ENCODE assay signal across 1 cellular context in genomic region chr1:206612129-206612876, GRCh38.
A peak's percentile ranks its signal among the peaks of the same experiment; 100 is the strongest.
TF ChIP-seq lines count a peak whose summit lies in the region.

A gene with protein sequence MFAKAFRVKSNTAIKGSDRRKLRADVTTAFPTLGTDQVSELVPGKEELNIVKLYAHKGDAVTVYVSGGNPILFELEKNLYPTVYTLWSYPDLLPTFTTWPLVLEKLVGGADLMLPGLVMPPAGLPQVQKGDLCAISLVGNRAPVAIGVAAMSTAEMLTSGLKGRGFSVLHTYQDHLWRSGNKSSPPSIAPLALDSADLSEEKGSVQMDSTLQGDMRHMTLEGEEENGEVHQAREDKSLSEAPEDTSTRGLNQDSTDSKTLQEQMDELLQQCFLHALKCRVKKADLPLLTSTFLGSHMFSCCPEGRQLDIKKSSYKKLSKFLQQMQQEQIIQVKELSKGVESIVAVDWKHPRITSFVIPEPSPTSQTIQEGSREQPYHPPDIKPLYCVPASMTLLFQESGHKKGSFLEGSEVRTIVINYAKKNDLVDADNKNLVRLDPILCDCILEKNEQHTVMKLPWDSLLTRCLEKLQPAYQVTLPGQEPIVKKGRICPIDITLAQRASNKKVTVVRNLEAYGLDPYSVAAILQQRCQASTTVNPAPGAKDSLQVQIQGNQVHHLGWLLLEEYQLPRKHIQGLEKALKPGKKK (minus strand): TSS chr1:206612465. CDS start chr1:206612342, 123 bp downstream.

TF ChIP-seq in H1, 55 proteins besides CTCF, POLR2A, EP300 and RAD21:
- TF ChIP-seq SIN3A (conservative IDR thresholded peaks at IDR 0.05 in 1 of 2, IDR thresholded peaks at IDR 0.05 in 1 of 2; ENCODE audit: low read depth in 1 of 2, low read length in 2 of 2) = peak; percentile 77 to 93; a peak in 3 of 4 replicates
- peak; percentile 80 for TF ChIP-seq SP1 (IDR thresholded peaks at IDR 0.05; ENCODE audit: low read depth, low read length)
- no peak for TF ChIP-seq KDM4A (IDR thresholded peaks at IDR 0.05; ENCODE audit: low read depth, low read length, severe bottlenecking)
- TF ChIP-seq CBX8 (IDR thresholded peaks at IDR 0.05; ENCODE audit: borderline replicate concordance, low read depth, low read length) = no peak
- peak; percentile 20; the same call in 1 of the 2 replicates for TF ChIP-seq CEBPB (IDR thresholded peaks at IDR 0.05; ENCODE audit: low read depth, low read length)
- no peak; the same call in 1 of the 2 replicates for TF ChIP-seq JUN (IDR thresholded peaks at IDR 0.05; ENCODE audit: low read depth, low read length)
- no peak for TF ChIP-seq POU5F1 (IDR thresholded peaks at IDR 0.05; ENCODE audit: low read depth, low read length)
- TF ChIP-seq KDM1A (IDR thresholded peaks at IDR 0.05; ENCODE audit: borderline replicate concordance, low read length) = peak; percentile 38; the same call in 1 of the 2 replicates
- no peak for TF ChIP-seq HDAC6 (IDR thresholded peaks at IDR 0.05; ENCODE audit: low read depth, low read length)
- peak; percentile 99 for TF ChIP-seq PHF8 (conservative IDR thresholded peaks at IDR 0.05; ENCODE audit: low read depth, low read length)
- TF ChIP-seq BACH1 (IDR thresholded peaks at IDR 0.05; ENCODE audit: low read length) = peak; percentile 48; the same call in 1 of the 2 replicates
- peak; percentile 31 to 93; a peak in 2 of 4 replicates for TF ChIP-seq HDAC2 (IDR thresholded peaks at IDR 0.05; ENCODE audit: borderline replicate concordance in 1 of 2, low read depth in 2 of 2, low read length in 2 of 2)
- peak; percentile 51; the same call in 1 of the 2 replicates for TF ChIP-seq SRF (IDR thresholded peaks at IDR 0.05; ENCODE audit: low read depth, low read length)
- TF ChIP-seq CBX5 (IDR thresholded peaks at IDR 0.05; ENCODE audit: low read depth, low read length) = no peak
- TF ChIP-seq, protein P1, sequence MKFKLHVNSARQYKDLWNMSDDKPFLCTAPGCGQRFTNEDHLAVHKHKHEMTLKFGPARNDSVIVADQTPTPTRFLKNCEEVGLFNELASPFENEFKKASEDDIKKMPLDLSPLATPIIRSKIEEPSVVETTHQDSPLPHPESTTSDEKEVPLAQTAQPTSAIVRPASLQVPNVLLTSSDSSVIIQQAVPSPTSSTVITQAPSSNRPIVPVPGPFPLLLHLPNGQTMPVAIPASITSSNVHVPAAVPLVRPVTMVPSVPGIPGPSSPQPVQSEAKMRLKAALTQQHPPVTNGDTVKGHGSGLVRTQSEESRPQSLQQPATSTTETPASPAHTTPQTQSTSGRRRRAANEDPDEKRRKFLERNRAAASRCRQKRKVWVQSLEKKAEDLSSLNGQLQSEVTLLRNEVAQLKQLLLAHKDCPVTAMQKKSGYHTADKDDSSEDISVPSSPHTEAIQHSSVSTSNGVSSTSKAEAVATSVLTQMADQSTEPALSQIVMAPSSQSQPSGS (IDR thresholded peaks at IDR 0.05; ENCODE audit: low read length) = peak; percentile 74; the same call in 1 of the 2 replicates
- TF ChIP-seq, protein P2, sequence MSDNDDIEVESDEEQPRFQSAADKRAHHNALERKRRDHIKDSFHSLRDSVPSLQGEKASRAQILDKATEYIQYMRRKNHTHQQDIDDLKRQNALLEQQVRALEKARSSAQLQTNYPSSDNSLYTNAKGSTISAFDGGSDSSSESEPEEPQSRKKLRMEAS (IDR thresholded peaks at IDR 0.05) = peak; percentile 87
- peak; percentile 29; the same call in 1 of the 2 replicates for TF ChIP-seq SIX5 (IDR thresholded peaks at IDR 0.05; ENCODE audit: low read depth, low read length)
- TF ChIP-seq EZH2 (IDR thresholded peaks at IDR 0.05; ENCODE audit: low read depth, low read length, severe bottlenecking) = no peak
- no peak for TF ChIP-seq CTBP2 (IDR thresholded peaks at IDR 0.05; ENCODE audit: borderline replicate concordance, insufficient read depth, insufficient read length, low read length)
- TF ChIP-seq CHD7 (IDR thresholded peaks at IDR 0.05; ENCODE audit: insufficient replicate concordance, low read length) = no peak
- TF ChIP-seq CREB1 (IDR thresholded peaks at IDR 0.05) = peak; percentile 29; the same call in 1 of the 2 replicates
- peak; percentile 87 for TF ChIP-seq ASH2L (IDR thresholded peaks at IDR 0.05; ENCODE audit: low read length)
- TF ChIP-seq TCF12 (IDR thresholded peaks at IDR 0.05; ENCODE audit: low read depth, low read length) = 0 out of 2 replicates have a peak, but pooled peaks have one; percentile 54
- TF ChIP-seq POLR2AphosphoS5 (IDR thresholded peaks at IDR 0.05; ENCODE audit: low read depth, low read length) = peak; percentile 94
- peak; percentile 51; the same call in 1 of the 2 replicates for TF ChIP-seq RBBP5 (IDR thresholded peaks at IDR 0.05; ENCODE audit: borderline replicate concordance, low read depth, low read length)
- TF ChIP-seq, protein P3, sequence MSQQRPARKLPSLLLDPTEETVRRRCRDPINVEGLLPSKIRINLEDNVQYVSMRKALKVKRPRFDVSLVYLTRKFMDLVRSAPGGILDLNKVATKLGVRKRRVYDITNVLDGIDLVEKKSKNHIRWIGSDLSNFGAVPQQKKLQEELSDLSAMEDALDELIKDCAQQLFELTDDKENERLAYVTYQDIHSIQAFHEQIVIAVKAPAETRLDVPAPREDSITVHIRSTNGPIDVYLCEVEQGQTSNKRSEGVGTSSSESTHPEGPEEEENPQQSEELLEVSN (IDR thresholded peaks at IDR 0.05) = peak; percentile 48; the same call in 1 of the 2 replicates
- TF ChIP-seq, protein P4, sequence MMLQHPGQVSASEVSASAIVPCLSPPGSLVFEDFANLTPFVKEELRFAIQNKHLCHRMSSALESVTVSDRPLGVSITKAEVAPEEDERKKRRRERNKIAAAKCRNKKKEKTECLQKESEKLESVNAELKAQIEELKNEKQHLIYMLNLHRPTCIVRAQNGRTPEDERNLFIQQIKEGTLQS (IDR thresholded peaks at IDR 0.05; ENCODE audit: insufficient read depth, low read depth, low read length) = no peak
- peak; percentile 99 for TF ChIP-seq YY1 (IDR thresholded peaks at IDR 0.05; ENCODE audit: low read depth, low read length)
- peak; percentile 95 for TF ChIP-seq SP4 (IDR thresholded peaks at IDR 0.05; ENCODE audit: low read length)
- TF ChIP-seq SAP30 (IDR thresholded peaks at IDR 0.05; ENCODE audit: insufficient read depth, insufficient replicate concordance, low read length) = no peak
- TF ChIP-seq RXRA (IDR thresholded peaks at IDR 0.05; ENCODE audit: insufficient read depth, low read depth, low read length) = 0 out of 2 replicates have a peak, but pooled peaks have one; percentile 58
- peak; percentile 99 for TF ChIP-seq TAF1 (IDR thresholded peaks at IDR 0.05; ENCODE audit: low read depth, low read length)
- TF ChIP-seq EGR1 (IDR thresholded peaks at IDR 0.05; ENCODE audit: borderline replicate concordance, low read depth, low read length) = peak; percentile 85
- peak; percentile 75; the same call in 1 of the 2 replicates for TF ChIP-seq JUND (IDR thresholded peaks at IDR 0.05; ENCODE audit: low read length)
- TF ChIP-seq FOSL1 (IDR thresholded peaks at IDR 0.05; ENCODE audit: insufficient read depth, low read depth, low read length) = no peak
- peak; percentile 98 for TF ChIP-seq KDM5A (IDR thresholded peaks at IDR 0.05; ENCODE audit: low read length)
- TF ChIP-seq NRF1 (IDR thresholded peaks at IDR 0.05; ENCODE audit: low read depth, low read length) = peak; percentile 94
- TF ChIP-seq, protein P5, sequence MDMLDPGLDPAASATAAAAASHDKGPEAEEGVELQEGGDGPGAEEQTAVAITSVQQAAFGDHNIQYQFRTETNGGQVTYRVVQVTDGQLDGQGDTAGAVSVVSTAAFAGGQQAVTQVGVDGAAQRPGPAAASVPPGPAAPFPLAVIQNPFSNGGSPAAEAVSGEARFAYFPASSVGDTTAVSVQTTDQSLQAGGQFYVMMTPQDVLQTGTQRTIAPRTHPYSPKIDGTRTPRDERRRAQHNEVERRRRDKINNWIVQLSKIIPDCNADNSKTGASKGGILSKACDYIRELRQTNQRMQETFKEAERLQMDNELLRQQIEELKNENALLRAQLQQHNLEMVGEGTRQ (IDR thresholded peaks at IDR 0.05; ENCODE audit: low read length) = 0 out of 2 replicates have a peak, but pooled peaks have one; percentile 17
- peak; percentile 69 for TF ChIP-seq TEAD4 (IDR thresholded peaks at IDR 0.05; ENCODE audit: low read depth, low read length)
- no peak for TF ChIP-seq SIRT6 (IDR thresholded peaks at IDR 0.05; ENCODE audit: low read length)
- no peak for TF ChIP-seq RFX5 (IDR thresholded peaks at IDR 0.05; ENCODE audit: borderline replicate concordance, low read depth, low read length)
- no peak for TF ChIP-seq SUZ12 (IDR thresholded peaks at IDR 0.05; ENCODE audit: low read length)
- no peak for TF ChIP-seq ZNF274 (IDR thresholded peaks at IDR 0.05; ENCODE audit: borderline replicate concordance, extremely low read depth, low read length)
- no peak for TF ChIP-seq BRCA1 (IDR thresholded peaks at IDR 0.05; ENCODE audit: low read depth, low read length)
- TF ChIP-seq GTF2F1 (IDR thresholded peaks at IDR 0.05; ENCODE audit: borderline replicate concordance, low read depth, low read length) = no peak
- TF ChIP-seq CHD2 (IDR thresholded peaks at IDR 0.05; ENCODE audit: low read length) = peak; percentile 68; the same call in 1 of the 2 replicates
- TF ChIP-seq NANOG (IDR thresholded peaks at IDR 0.05; ENCODE audit: insufficient read depth, low read depth, low read length, poor library complexity, severe bottlenecking) = peak; percentile 7
- TF ChIP-seq RNF2 (IDR thresholded peaks at IDR 0.05; ENCODE audit: borderline replicate concordance, low read depth, low read length, missing control alignments, poor library complexity, severe bottlenecking) = no peak
- peak; percentile 94 for TF ChIP-seq TBP (IDR thresholded peaks at IDR 0.05; ENCODE audit: low read depth, low read length)
- TF ChIP-seq TAF7 (optimal IDR thresholded peaks at IDR 0.05; ENCODE audit: borderline replicate concordance, low read depth, low read length) = peak; percentile 95
- TF ChIP-seq BCL11A (IDR thresholded peaks at IDR 0.05; ENCODE audit: low read depth in 2 of 2, low read length in 2 of 2) = no peak
- no peak for TF ChIP-seq MAFK (IDR thresholded peaks at IDR 0.05; ENCODE audit: low read depth, low read length)
- TF ChIP-seq CHD1 (IDR thresholded peaks at IDR 0.05; ENCODE audit: low read depth, low read length) = no peak
- no peak for TF ChIP-seq SP2 (IDR thresholded peaks at IDR 0.05; ENCODE audit: low read length)
- peak; percentile 84 for TF ChIP-seq GABPA (IDR thresholded peaks at IDR 0.05; ENCODE audit: borderline replicate concordance, insufficient read depth, low read length)
TF ChIP-seq in H1: peak in this region for 32.
